In genomic region chr11:35256296-35256695, GRCh38 we compare ENCODE assay signal across 14 cellular contexts.
"Had no signal": no experiment of that assay in that cellular context is flagged by ENCODE, and none has a peak within 500 bp of the region (broad histone marks: within the 10 kb centered on the region; RNA-seq: fewer than 3 reads in every experiment).

No MANE protein-coding gene starts in this region.

- H3K4me3 Mint-ChIP-seq: activated CD4-positive, alpha-beta memory T cell treated with anti-CD3 and anti-CD28 coated beads for 36 hours; activated T-cell treated with anti-CD3 and anti-CD28 coated beads, Interleukin-2, amount 50 U/mL, for 72 hours; nephron progenitor cell had no signal

- ATAC-seq: activated T-cell treated with anti-CD3 and anti-CD28 coated beads, Interleukin-2, amount 50 U/mL, for 72 hours; mucosa of descending colon; stimulated activated naive CD8-positive, alpha-beta T cell treated with anti-CD3 and anti-CD28 coated beads, Interleukin-15, Interleukin-2, amounts not matched to agents 100 U/mL and 50 U/mL, for 24 hours; upper lobe of right lung had no signal

- H3K36me3 Mint-ChIP-seq: activated CD4-positive, alpha-beta memory T cell treated with anti-CD3 and anti-CD28 coated beads for 36 hours had no signal

- H3K9me3 Mint-ChIP-seq: activated CD4-positive, alpha-beta memory T cell treated with anti-CD3 and anti-CD28 coated beads for 36 hours; nephron progenitor cell had no signal

- H3K36me3 ChIP-seq: adrenal gland, suprapubic skin, upper lobe of right lung had no signal

- H3K4me3 ChIP-seq: adrenal gland, mucosa of descending colon, suprapubic skin, upper lobe of right lung had no signal

- H3K27me3 ChIP-seq: adrenal gland, suprapubic skin, upper lobe of right lung had no signal

- H3K27ac Mint-ChIP-seq: activated CD4-positive, alpha-beta memory T cell treated with anti-CD3 and anti-CD28 coated beads for 36 hours; activated T-cell treated with anti-CD3 and anti-CD28 coated beads, Interleukin-2, amount 50 U/mL, for 72 hours; nephron progenitor cell had no signal

- H3K9me3 ChIP-seq: adrenal gland, mucosa of descending colon, suprapubic skin, upper lobe of right lung had no signal

- DNase-seq: activated CD4-positive, alpha-beta memory T cell treated with anti-CD3 and anti-CD28 coated beads for 36 hours; activated CD8-positive, alpha-beta memory T cell treated with anti-CD3 and anti-CD28 coated beads, Interleukin-2, amount 50 U/mL, for 4 hours; activated gamma-delta T cell treated with Interleukin-2 at 50 U/mL for 16 hours; activated T-cell treated with anti-CD3 and anti-CD28 coated beads, Interleukin-2, amount 50 U/mL, for 72 hours; adrenal gland; glutamatergic neuron; mucosa of descending colon; nephron progenitor cell; stimulated activated CD4-positive, alpha-beta T cell treated with anti-CD3 and anti-CD28 coated beads, Interleukin-4, amount 100 ng/mL, for 1 hour; stimulated activated CD8-positive, alpha-beta memory T cell treated with anti-CD3 and anti-CD28 coated beads, Interleukin-4, amount 100 ng/mL, for 48 hours; stimulated activated naive CD8-positive, alpha-beta T cell treated with anti-CD3 and anti-CD28 coated beads, Interleukin-15, Interleukin-2, amounts not matched to agents 100 U/mL and 50 U/mL, for 24 hours; T-helper 9 cell; upper lobe of right lung had no signal

- H3K4me1 Mint-ChIP-seq: nephron progenitor cell had no signal

- H3K4me1 ChIP-seq: adrenal gland had no signal

- H3K27ac ChIP-seq: adrenal gland, suprapubic skin, upper lobe of right lung had no signal
